ENCODE assay signal across 13 cellular contexts in the genomic region with DNA sequence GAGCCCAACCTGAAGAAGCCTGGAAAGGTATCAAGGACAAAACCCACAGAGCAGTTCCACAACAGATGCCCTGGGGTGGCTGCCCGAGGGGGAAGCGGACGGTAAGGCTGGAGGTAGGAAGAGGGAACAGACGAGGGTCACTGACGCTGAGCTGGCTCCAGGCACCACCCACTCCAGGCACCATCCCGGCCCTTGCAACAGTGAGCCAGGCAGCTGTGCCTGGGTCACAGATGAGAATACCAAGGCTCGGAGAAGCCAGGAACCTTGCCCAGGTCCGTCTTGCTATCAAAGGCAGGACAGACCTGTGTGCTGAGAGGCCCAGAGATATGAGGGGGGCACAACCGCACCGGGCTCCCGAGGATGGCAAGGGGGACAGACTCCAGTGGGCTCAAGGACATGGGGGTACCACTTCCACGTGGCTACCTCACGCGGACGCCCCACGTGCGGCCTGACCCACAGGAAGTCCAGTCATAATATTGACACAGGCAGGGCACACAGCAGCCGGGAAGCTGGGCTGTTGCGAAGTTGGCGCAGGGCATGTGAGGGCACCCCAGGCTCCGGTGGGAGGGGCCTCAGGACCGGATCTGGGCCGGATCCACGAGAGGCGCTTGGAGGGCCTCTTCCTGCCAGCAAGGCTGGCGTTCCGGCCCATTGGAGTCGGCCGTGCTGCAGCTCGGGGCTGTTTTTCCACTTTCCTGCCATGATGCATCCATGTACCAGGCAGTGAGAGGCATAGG. TPM values are rescaled to one million over a fixed set of nuclear protein-coding genes. Genes with fewer than 3 reads are reported as not detected.
DNase-seq lines count a peak whose midpoint lies in the region; ATAC-seq, FAIRE-seq and TF ChIP-seq lines count a peak whose summit lies in the region.
"Had no signal": no experiment of that assay in that cellular context is flagged by ENCODE, and none has a peak within 500 bp of the region (broad histone marks: within the 10 kb centered on the region; RNA-seq: fewer than 3 reads in every experiment).

No MANE protein-coding gene starts in this region.

- DNase-seq in DMS79 (lab: John Stamatoyannopoulos, UW): peak; percentile 78
- DNase-seq in bronchial epithelial cell (ENCODE audit: low read depth): peak; percentile 44
- peak; percentile 48 to 61 for DNase-seq in left colon
- peak; percentile 53 to 67 for DNase-seq in gastrocnemius medialis
- DNase-seq in HK-2 (ENCODE audit: unreplicated experiment): no peak
- DNase-seq in activated CD4-positive, alpha-beta T cell treated with anti-CD3 and anti-CD28 coated beads, Interleukin-2, amount 10 ng/mL, durations not matched to agents 24 days and 14 days: no peak
- DNase-seq in testis: no peak
- no peak for DNase-seq in cerebellar cortex (ENCODE audit: low spot score)
- DNase-seq: Calu3; NCI-H2171 treated with DMSO at 0.1 percent for 48 hours; stimulated activated CD4-positive, alpha-beta T cell treated with anti-CD3 and anti-CD28 coated beads, Interleukin-1b, Interleukin-23, amount 100 ng/mL, for 48 hours had no signal

- no peaks in the 10 kb centered on the region for H3K4me1 Mint-ChIP-seq in activated CD4-positive, alpha-beta T cell treated with anti-CD3 and anti-CD28 coated beads, Interleukin-2, amount 10 ng/mL, durations not matched to agents 24 days and 14 days
- H3K4me1 Mint-ChIP-seq: mesothelial cell of epicardium, T-cell had no signal

- FAIRE-seq in bronchial epithelial cell (lab: Jason Lieb, UNC): no peak

- no peak overlapping the region for H3K27ac Mint-ChIP-seq in activated CD4-positive, alpha-beta T cell treated with anti-CD3 and anti-CD28 coated beads, Interleukin-2, amount 10 ng/mL, durations not matched to agents 24 days and 14 days
- H3K27ac Mint-ChIP-seq: mesothelial cell of epicardium, T-cell had no signal

- intact Hi-C loops in left colon (cut with DNase I, micrococcal nuclease) (loop anchor here in 1 of 2 donors (10.0 kb wide), 1 partner anchor 57 kb away; no protein-coding TSS in a partner anchor), gastrocnemius medialis (cut with DNase I; ENCODE audit: low total_unique reads) (loop anchor here (10.0 kb wide), 1 partner anchor 517 kb away; the partner anchor contains the start of gene MPRIP), testis (cut with DNase I; ENCODE audit: low total_unique reads) (loop anchor here (10.0 kb wide), 1 partner anchor 67 kb away; the partner anchor contains the start of gene RASD1)
- intact Hi-C loops in activated CD4-positive, alpha-beta T cell treated with anti-CD3 and anti-CD28 coated beads, Interleukin-2, amount 10 ng/mL, durations not matched to agents 24 days and 14 days (cut with micrococcal nuclease): no loop called here

- in situ Hi-C loops in gastrocnemius medialis (cut with MboI; ENCODE audit: low sequenced_read_pairs in 4 of 4): no loop called here

- no peaks in the 10 kb centered on the region for H3K9me3 Mint-ChIP-seq in activated CD4-positive, alpha-beta T cell treated with anti-CD3 and anti-CD28 coated beads, Interleukin-2, amount 10 ng/mL, durations not matched to agents 24 days and 14 days
- H3K9me3 Mint-ChIP-seq: mesothelial cell of epicardium, T-cell had no signal

- H3K4me3 Mint-ChIP-seq in activated CD4-positive, alpha-beta T cell treated with anti-CD3 and anti-CD28 coated beads, Interleukin-2, amount 10 ng/mL, durations not matched to agents 24 days and 14 days: no peak overlapping the region
- H3K4me3 Mint-ChIP-seq: mesothelial cell of epicardium, T-cell had no signal

- ATAC-seq in left colon (peak; percentile 50), gastrocnemius medialis (peak; percentile 39 to 49)

- no peak for TF ChIP-seq CTCF in bronchial epithelial cell (IDR thresholded peaks at IDR 0.05; ENCODE audit: insufficient read depth, low read length, severe bottlenecking)
- TF ChIP-seq CTCF in gastrocnemius medialis (IDR thresholded peaks at IDR 0.05 in 4 of 5, conservative IDR thresholded peaks at IDR 0.05 in 1 of 5): no peak
- TF ChIP-seq CTCF in testis (IDR thresholded peaks at IDR 0.05): no peak

- H3K4me3 ChIP-seq in bronchial epithelial cell (ENCODE audit: low read depth, low read length): no peak overlapping the region
- H3K4me3 ChIP-seq in gastrocnemius medialis: no peak overlapping the region
- H3K4me3 ChIP-seq in testis: no peak overlapping the region

- H3K9me3 ChIP-seq in gastrocnemius medialis (no peaks in the 10 kb centered on the region), testis (no peaks in the 10 kb centered on the region)

- H3K4me1 ChIP-seq in gastrocnemius medialis: peaks cover 37 to 46% of the 10 kb centered on the region in 2 donors
- peaks cover 35% of the 10 kb centered on the region for H3K4me1 ChIP-seq in testis

- H3K36me3 ChIP-seq in bronchial epithelial cell (ENCODE audit: control insufficient read depth, insufficient read depth, low read length): no peaks in the 10 kb centered on the region
- no peaks in the 10 kb centered on the region for H3K36me3 ChIP-seq in gastrocnemius medialis
- H3K36me3 ChIP-seq in testis (ENCODE audit: low read depth, missing control alignments): no peaks in the 10 kb centered on the region

- no peaks in the 10 kb centered on the region for H3K36me3 Mint-ChIP-seq in activated CD4-positive, alpha-beta T cell treated with anti-CD3 and anti-CD28 coated beads, Interleukin-2, amount 10 ng/mL, durations not matched to agents 24 days and 14 days (ENCODE audit: low read depth)
- H3K36me3 Mint-ChIP-seq: mesothelial cell of epicardium, T-cell had no signal

- WGBS in testis, 2 donors: 82 to 87% methylated on average over 9 to 30 of the region's 30 CpGs

- no peak for TF ChIP-seq POLR2A in gastrocnemius medialis (IDR thresholded peaks at IDR 0.05)
- TF ChIP-seq POLR2A in testis (IDR thresholded peaks at IDR 0.05): no peak

- H3K27ac ChIP-seq in gastrocnemius medialis (peak overlapping the region; percentile 52 to 81 (median 70)), testis (no peak overlapping the region)

- H3K27me3 ChIP-seq in bronchial epithelial cell (ENCODE audit: control insufficient read depth, insufficient read depth, low read length) (no peaks in the 10 kb centered on the region), gastrocnemius medialis (no peaks in the 10 kb centered on the region), testis (no peaks in the 10 kb centered on the region)

- H3K27me3 Mint-ChIP-seq in activated CD4-positive, alpha-beta T cell treated with anti-CD3 and anti-CD28 coated beads, Interleukin-2, amount 10 ng/mL, durations not matched to agents 24 days and 14 days: no peaks in the 10 kb centered on the region
- H3K27me3 Mint-ChIP-seq: T-cell had no signal

RNA-seq across cellular contexts. Expression of gene PEMT, which starts 29.9 kb away (rescaled TPM):
- total RNA-seq in bronchial epithelial cell (23.4 and 35.1 TPM in 2 replicates), left colon (10 to 100 TPM; 13.8 to 18.6 TPM), gastrocnemius medialis (10 to 100 TPM; 32.8 to 48.2 (median 34.2) TPM), testis (100 to 1,000 TPM in 1 of 2 donors, 10 to 100 TPM in 1; 83.1 to 120 TPM)
- 43.6 and 45.5 TPM in 2 replicates for total RNA-seq in activated CD4-positive, alpha-beta T cell treated with anti-CD3 and anti-CD28 coated beads, Interleukin-2, amount 10 ng/mL, durations not matched to agents 24 days and 14 days
- 66.0 TPM for polyA plus RNA-seq in testis (ENCODE audit: insufficient read depth, low read depth, low replicate concordance)

Comparison
In these comparisons a context has a peak if more than half of its experiments do, and no peak if none do; other contexts are left out.
1. DNase-seq: peak in DMS79 (single experiment), bronchial epithelial cell (single experiment), left colon (2 of 2) and gastrocnemius medialis (2 of 2); none in HK-2 (single experiment), activated CD4-positive, alpha-beta T cell treated with anti-CD3 and anti-CD28 coated beads, Interleukin-2, amount 10 ng/mL, durations not matched to agents 24 days and 14 days (single experiment), testis (single experiment) and cerebellar cortex (single experiment).
2. H3K27ac ChIP-seq: peak in gastrocnemius medialis (4 of 4); none in testis (0 of 2).